Comparison of ENCODE assay signal across 9 cellular contexts in genomic region chr22:50541667-50542026, GRCh38. TPM values are rescaled to one million over a fixed set of nuclear protein-coding genes. Genes with fewer than 3 reads are reported as not detected.
DNase-seq lines count a peak whose midpoint lies in the region; ATAC-seq and TF ChIP-seq lines count a peak whose summit lies in the region.
"Not testable (repeated sequence)": the region's sequence is repeated elsewhere in the genome, so short reads cannot be mapped to it uniquely, and the experiment has no call there.
"Had no signal": no experiment of that assay in that cellular context is flagged by ENCODE, and none has a peak within 500 bp of the region (broad histone marks: within the 10 kb centered on the region; RNA-seq: fewer than 3 reads in every experiment).

No MANE protein-coding gene starts in this region.

- not testable (repeated sequence) for H3K4me3 Mint-ChIP-seq in activated naive CD8-positive, alpha-beta T cell treated with anti-CD3 and anti-CD28 coated beads for 36 hours

- WGBS in SK-N-SH (ENCODE audit: low lambda C conversion rate): 69% methylated on average over 5 of the region's 5 CpGs
- WGBS in spleen, 5 donors: 40 to 60% (median 53%) methylated on average over 5 of the region's 5 CpGs

- not testable (repeated sequence) for H3K79me2 ChIP-seq in SK-N-SH (ENCODE audit: insufficient read depth)

- not testable (repeated sequence) for TF ChIP-seq EP300 in SK-N-SH (IDR thresholded peaks at IDR 0.05; ENCODE audit: borderline replicate concordance in 1 of 2, low read depth in 1 of 2, low read length in 1 of 2)

- POLR2A ChIA-PET in AG04450 (lab: Yijun Ruan, JAX): interaction anchor here (0.6 to 0.7 kb wide), 2 partner anchors 10 to 16 kb away, joined by 3 read pairs; partner anchors contain the start of gene SCO2
- POLR2A ChIA-PET in SK-N-SH (lab: Yijun Ruan, JAX): not testable (repeated sequence)

- H3K9ac ChIP-seq in SK-N-SH: not testable (repeated sequence)

- H3K4me1 ChIP-seq in SK-N-SH (ENCODE audit: control insufficient read depth in 1 of 2, insufficient read depth in 2 of 2, low read depth in 1 of 2, low read length in 1 of 2): not testable (repeated sequence)
- H3K4me1 ChIP-seq in left lung (peaks cover 29 to 95% of the 10 kb centered on the region in 2 donors), spleen (peaks cover 37 to 100% (median 68%) of the 10 kb centered on the region in 6 donors)

- H3K27ac Mint-ChIP-seq in activated naive CD8-positive, alpha-beta T cell treated with anti-CD3 and anti-CD28 coated beads for 36 hours: peak overlapping the region; percentile 98

- not testable (repeated sequence) for H3F3A ChIP-seq in SK-N-SH (replicated peaks; ENCODE audit: insufficient read depth)

- ATAC-seq in esophagus mucosa (peak; percentile 79), left lung (peak; percentile 47)

- H3K9me3 Mint-ChIP-seq in activated naive CD8-positive, alpha-beta T cell treated with anti-CD3 and anti-CD28 coated beads for 36 hours: not testable (repeated sequence)

- DNase-seq in AG04450 (ENCODE audit: low read depth, low spot score): peak; percentile 50
- peak; percentile 89 for DNase-seq in GM12865 (ENCODE audit: low read depth)
- DNase-seq in MG63: peak; percentile 78
- DNase-seq in SK-N-SH: not testable (repeated sequence)
- peak; percentile 37 for DNase-seq in activated naive CD8-positive, alpha-beta T cell treated with anti-CD3 and anti-CD28 coated beads for 36 hours
- DNase-seq in left lung: peak; percentile 78 to 84
- DNase-seq in spleen: peak; percentile 84

- not testable (repeated sequence) for H4K20me1 ChIP-seq in SK-N-SH (ENCODE audit: insufficient read depth)

- not testable (repeated sequence) for TF ChIP-seq POLR2A in spleen (IDR thresholded peaks at IDR 0.05)

- H3K4me3 ChIP-seq in AG04450 (ENCODE audit: low read depth, low read length); MG63; SK-N-SH (ENCODE audit: low read depth in 2 of 2, low read length in 1 of 2): not testable (repeated sequence)
- peak overlapping the region; percentile 60 for H3K4me3 ChIP-seq in GM12865 (ENCODE audit: low read depth, low read length)
- peak overlapping the region in 1 of 2 donors; percentile 19 for H3K4me3 ChIP-seq in left lung
- H3K4me3 ChIP-seq in spleen: peak overlapping the region in 1 of 8 donors; percentile 59

- intact Hi-C loops in left lung (cut with DNase I); spleen (cut with DNase I; ENCODE audit: low total_unique reads): not testable (repeated sequence)

- not testable (repeated sequence) for TF ChIP-seq CTCF in AG04450 (IDR thresholded peaks at IDR 0.05; ENCODE audit: low read depth, low read length); GM12865 (IDR thresholded peaks at IDR 0.05; ENCODE audit: insufficient read depth, low read depth, low read length, missing control alignments); SK-N-SH (IDR thresholded peaks at IDR 0.05); left lung (IDR thresholded peaks at IDR 0.05); spleen (IDR thresholded peaks at IDR 0.05 in 8 of 11, conservative IDR thresholded peaks at IDR 0.05 in 3 of 11)

- H2AFZ ChIP-seq in SK-N-SH (ENCODE audit: low read depth): not testable (repeated sequence)

- CTCF ChIA-PET in AG04450 (lab: Charles Lee) (interaction anchor here (1.4 kb wide), 1 partner anchor 79 kb away, joined by 6 read pairs; no protein-coding TSS in a partner anchor), SK-N-SH (lab: Yijun Ruan, JAX) (interaction anchor here (3.1 kb wide), 1 partner anchor 21 kb away, joined by 19 read pairs; the partner anchor contains the start of gene SYCE3)

- not testable (repeated sequence) for H3K27me3 Mint-ChIP-seq in activated naive CD8-positive, alpha-beta T cell treated with anti-CD3 and anti-CD28 coated beads for 36 hours

- H3K4me2 ChIP-seq in SK-N-SH: not testable (repeated sequence)

- H3K36me3 ChIP-seq in MG63; SK-N-SH (replicated peaks in 1 of 2; ENCODE audit: control insufficient read depth in 1 of 2, insufficient read depth in 2 of 2, low read length in 1 of 2); left lung; spleen: not testable (repeated sequence)

- H3K36me3 Mint-ChIP-seq in activated naive CD8-positive, alpha-beta T cell treated with anti-CD3 and anti-CD28 coated beads for 36 hours: peaks cover 30% of the 10 kb centered on the region

- not testable (repeated sequence) for H3K9me3 ChIP-seq in AG04450 (ENCODE audit: control insufficient read depth, insufficient read depth, low read length); MG63; SK-N-SH; left lung; spleen

- not testable (repeated sequence) for TF ChIP-seq RAD21 in SK-N-SH (IDR thresholded peaks at IDR 0.05; ENCODE audit: low read length)

- not testable (repeated sequence) for H3K9me2 ChIP-seq in SK-N-SH

- peaks cover 10% of the 10 kb centered on the region for H3K27me3 ChIP-seq in AG04450 (ENCODE audit: control insufficient read depth, insufficient read depth, low read length)
- not testable (repeated sequence) for H3K27me3 ChIP-seq in MG63; SK-N-SH (ENCODE audit: insufficient read depth); left lung; spleen (replicated peaks in 1 of 7)

- H3K27ac ChIP-seq in AG04450 (ENCODE audit: low read depth, low read length); SK-N-SH (ENCODE audit: low read depth in 2 of 2, low read length in 1 of 2): not testable (repeated sequence)
- H3K27ac ChIP-seq in left lung (peak overlapping the region; percentile 98 to 100), spleen (peak overlapping the region; percentile 89 to 100 (median 98))

- peaks cover 70% of the 10 kb centered on the region for H3K4me1 Mint-ChIP-seq in activated naive CD8-positive, alpha-beta T cell treated with anti-CD3 and anti-CD28 coated beads for 36 hours

RNA-seq across cellular contexts. Expression of gene KLHDC7B, which starts 4.1 kb away (rescaled TPM):
- polyA plus RNA-seq in AG04450 (2011; rRNA removed) (0.02 and 0.04 TPM in 2 replicates), SK-N-SH (2012; rRNA removed) (0.03 and 0.07 TPM in 2 replicates), spleen (1 to 10 TPM; 2.6 to 3.8 (median 3.5) TPM)
- polyA minus RNA-seq in AG04450 (2011; rRNA and poly(A)+ RNA removed): 0.09 TPM in 2 replicates
- not detected in 2 replicates for total RNA-seq in MG63 (2014; rRNA removed; shearing (Covaris generic); ENCODE audit: low replicate concordance)
- polyA plus RNA-seq in SK-N-SH (2012; cell fraction: cytosol; rRNA removed): 0.01 and 0.03 TPM in 2 replicates
- polyA plus RNA-seq in SK-N-SH (2012; cell fraction: nucleus; rRNA removed): 0.37 and 0.38 TPM in 2 replicates
- total RNA-seq in activated naive CD8-positive, alpha-beta T cell treated with anti-CD3 and anti-CD28 coated beads for 36 hours: 10 to 100 TPM; 15.1 to 15.9 TPM
- total RNA-seq in esophagus mucosa (0.20 TPM), left lung (under 1 TPM; 0.29 to 0.73 TPM), spleen (1 to 10 TPM; 2.6 to 5.0 (median 3.4) TPM)
- total RNA-seq: occipital lobe had no signal

RNA-seq across cellular contexts. Expression of gene TYMP, which starts 11.8 kb away (rescaled TPM):
- 2.9 and 3.6 TPM in 2 replicates for polyA plus RNA-seq in AG04450 (2011; rRNA removed)
- 2.1 and 2.9 TPM in 2 replicates for polyA minus RNA-seq in AG04450 (2011; rRNA and poly(A)+ RNA removed)
- total RNA-seq in MG63 (2014; rRNA removed; shearing (Covaris generic); ENCODE audit: low replicate concordance): 22.1 and 22.2 TPM in 2 replicates
- polyA plus RNA-seq in SK-N-SH (2012; rRNA removed): 1.1 and 1.7 TPM in 2 replicates
- 0.45 and 0.62 TPM in 2 replicates for polyA plus RNA-seq in SK-N-SH (2012; cell fraction: cytosol; rRNA removed)
- 5.0 and 11.0 TPM in 2 replicates for polyA plus RNA-seq in SK-N-SH (2012; cell fraction: nucleus; rRNA removed)
- total RNA-seq in activated naive CD8-positive, alpha-beta T cell treated with anti-CD3 and anti-CD28 coated beads for 36 hours: 10 to 100 TPM; 75.7 to 76.8 TPM
- 86.0 TPM for total RNA-seq in esophagus mucosa
- 100 to 1,000 TPM; 130 to 256 TPM for total RNA-seq in left lung
- total RNA-seq in spleen: 100 to 1,000 TPM in 6 of 7 donors, 10 to 100 TPM in 1; 73.7 to 284 (median 152) TPM
- 100 to 1,000 TPM in 1 of 3 donors, 10 to 100 TPM in 2; 88.3 to 166 (median 92.3) TPM for polyA plus RNA-seq in spleen

RNA-seq across cellular contexts. Expression of gene SCO2, which starts 16.2 kb away (rescaled TPM):
- polyA plus RNA-seq in AG04450 (2011; rRNA removed): 0.15 and 0.60 TPM in 2 replicates
- not detected in 2 replicates for polyA minus RNA-seq in AG04450 (2011; rRNA and poly(A)+ RNA removed)
- total RNA-seq in MG63 (2014; rRNA removed; shearing (Covaris generic); ENCODE audit: low replicate concordance): 1.2 and 3.2 TPM in 2 replicates
- 3.2 and 4.0 TPM in 2 replicates for polyA plus RNA-seq in SK-N-SH (2012; rRNA removed)
- 0.82 and 1.5 TPM in 2 replicates for polyA plus RNA-seq in SK-N-SH (2012; cell fraction: cytosol; rRNA removed)
- polyA plus RNA-seq in SK-N-SH (2012; cell fraction: nucleus; rRNA removed): 2.6 and 2.9 TPM in 2 replicates
- total RNA-seq in activated naive CD8-positive, alpha-beta T cell treated with anti-CD3 and anti-CD28 coated beads for 36 hours: 1 to 10 TPM; 5.0 to 6.0 TPM
- total RNA-seq in esophagus mucosa: 1.2 TPM
- total RNA-seq in left lung: 1 to 10 TPM; 2.3 to 3.1 TPM
- total RNA-seq in spleen: 1 to 10 TPM in 6 of 7 donors, not detected in 1; 1.2 to 7.4 (median 5.0) TPM
- 10 to 100 TPM in 2 of 3 donors, 1 to 10 TPM in 1; 4.4 to 12.7 (median 12.0) TPM for polyA plus RNA-seq in spleen

RNA-seq across cellular contexts. Expression of gene SYCE3, which starts 21.1 kb away (rescaled TPM):
- not detected in 2 replicates for polyA plus RNA-seq in AG04450 (2011; rRNA removed)
- polyA minus RNA-seq in AG04450 (2011; rRNA and poly(A)+ RNA removed): not detected in 2 replicates
- total RNA-seq in MG63 (2014; rRNA removed; shearing (Covaris generic); ENCODE audit: low replicate concordance): not detected in 2 replicates
- polyA plus RNA-seq in SK-N-SH (2012; rRNA removed): 2.1 and 3.6 TPM in 2 replicates
- 4.5 and 6.4 TPM in 2 replicates for polyA plus RNA-seq in SK-N-SH (2012; cell fraction: cytosol; rRNA removed)
- 0.91 and 1.9 TPM in 2 replicates for polyA plus RNA-seq in SK-N-SH (2012; cell fraction: nucleus; rRNA removed)
- total RNA-seq in activated naive CD8-positive, alpha-beta T cell treated with anti-CD3 and anti-CD28 coated beads for 36 hours: 1 to 10 TPM; 1.3 to 1.9 TPM
- total RNA-seq in esophagus mucosa: not detected
- total RNA-seq in left lung: not detected
- 1 to 10 TPM in 1 of 7 donors, not detected in 6; 3.0 TPM for total RNA-seq in spleen
- polyA plus RNA-seq in spleen: under 1 TPM in 1 of 3 donors, not detected in 2; 0.50 TPM
- total RNA-seq: occipital lobe had no signal

RNA-seq across cellular contexts. Expression of gene NCAPH2, which starts 33.6 kb away (rescaled TPM):
- 10.4 and 13.2 TPM in 2 replicates for polyA plus RNA-seq in AG04450 (2011; rRNA removed)
- polyA minus RNA-seq in AG04450 (2011; rRNA and poly(A)+ RNA removed): 17.6 and 19.2 TPM in 2 replicates
- total RNA-seq in MG63 (2014; rRNA removed; shearing (Covaris generic); ENCODE audit: low replicate concordance): 68.0 and 102 TPM in 2 replicates
- 21.1 and 22.4 TPM in 2 replicates for polyA plus RNA-seq in SK-N-SH (2012; rRNA removed)
- polyA plus RNA-seq in SK-N-SH (2012; cell fraction: cytosol; rRNA removed): 8.0 and 12.9 TPM in 2 replicates
- 54.6 and 65.2 TPM in 2 replicates for polyA plus RNA-seq in SK-N-SH (2012; cell fraction: nucleus; rRNA removed)
- total RNA-seq in activated naive CD8-positive, alpha-beta T cell treated with anti-CD3 and anti-CD28 coated beads for 36 hours: 100 to 1,000 TPM; 143 to 152 TPM
- total RNA-seq in esophagus mucosa: 37.1 TPM
- total RNA-seq in left lung: 10 to 100 TPM; 45.5 to 50.1 TPM
- total RNA-seq in spleen: 10 to 100 TPM; 33.9 to 48.0 (median 38.1) TPM
- polyA plus RNA-seq in spleen: 10 to 100 TPM; 31.4 to 43.1 (median 35.0) TPM
